In genomic region chr3:13455644-13456043, GRCh38 we compare ENCODE assay signal across 1 cellular context.
A peak's percentile ranks its signal among the peaks of the same experiment; 100 is the strongest.
TF ChIP-seq lines count a peak whose summit lies in the region.

No MANE protein-coding gene starts in this region.

TF ChIP-seq in HepG2, 621 proteins besides CTCF, POLR2A, EP300 and RAD21:
- TF ChIP-seq TFE3 (CRISPR knock-in tag; IDR thresholded peaks at IDR 0.05): 0 out of 2 replicates have a peak, but pooled peaks have one; percentile 34
- TF ChIP-seq SETDB1 (CRISPR knock-in tag; IDR thresholded peaks at IDR 0.05; ENCODE audit: borderline replicate concordance): no peak
- no peak for TF ChIP-seq ZNF550 (CRISPR knock-in tag; IDR thresholded peaks at IDR 0.05; ENCODE audit: borderline replicate concordance)
- TF ChIP-seq USF2 (IDR thresholded peaks at IDR 0.05; ENCODE audit: low read depth, low read length): no peak; the same call in 1 of the 2 replicates
- TF ChIP-seq USF2 (CRISPR knock-in tag; IDR thresholded peaks at IDR 0.05; ENCODE audit: borderline replicate concordance): peak; percentile 42; the same call in 1 of the 2 replicates
- no peak for TF ChIP-seq MAFF (IDR thresholded peaks at IDR 0.05; ENCODE audit: low read depth, low read length)
- no peak for TF ChIP-seq ZNF430 (CRISPR knock-in tag; IDR thresholded peaks at IDR 0.05)
- TF ChIP-seq ZNF691 (CRISPR knock-in tag; IDR thresholded peaks at IDR 0.05; ENCODE audit: borderline replicate concordance, low read depth): peak; percentile 5; the same call in 1 of the 2 replicates
- TF ChIP-seq SOX5 (CRISPR knock-in tag; IDR thresholded peaks at IDR 0.05; ENCODE audit: borderline replicate concordance): 0 out of 2 replicates have a peak, but pooled peaks have one; percentile 4
- peak; percentile 0; the same call in 1 of the 2 replicates for TF ChIP-seq SAP130 (CRISPR knock-in tag; IDR thresholded peaks at IDR 0.05; ENCODE audit: low read depth)
- no peak for TF ChIP-seq HIC2 (CRISPR knock-in tag; IDR thresholded peaks at IDR 0.05; ENCODE audit: low read depth)
- TF ChIP-seq RARA (CRISPR knock-in tag; IDR thresholded peaks at IDR 0.05): no peak
TF ChIP-seq in HepG2: peak in this region for 5.
